Comparison of ENCODE assay signal across 28 cellular contexts in the genomic region with DNA sequence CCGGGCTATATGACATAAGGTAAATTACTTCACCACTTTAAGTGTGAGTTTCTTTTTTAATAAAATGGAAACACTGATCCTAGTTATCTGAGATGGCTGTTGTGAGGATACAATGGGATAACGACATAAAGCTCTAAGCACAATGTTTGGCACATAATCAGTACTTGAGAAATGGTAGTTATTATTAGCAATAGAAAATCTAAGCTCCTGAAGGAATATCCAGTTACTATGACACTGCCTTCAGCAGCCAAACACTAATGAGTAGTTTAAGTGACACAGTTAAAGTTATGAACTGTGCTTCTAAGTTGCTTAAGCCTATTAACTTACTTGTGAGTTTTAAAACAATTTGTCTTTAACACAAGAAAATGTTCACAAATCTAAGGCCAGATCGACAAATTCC.
A peak's percentile ranks its signal among the peaks of the same experiment; 100 is the strongest.
DNase-seq lines count a peak whose midpoint lies in the region; ATAC-seq, FAIRE-seq and TF ChIP-seq lines count a peak whose summit lies in the region.
"Had no signal": no experiment of that assay in that cellular context is flagged by ENCODE, and none has a peak within 500 bp of the region (broad histone marks: within the 10 kb centered on the region; RNA-seq: fewer than 3 reads in every experiment).

No MANE protein-coding gene starts in this region.

- H3K4me3 ChIP-seq in KMS-11 (IDR thresholded peaks at IDR 0.05; ENCODE audit: insufficient read depth, low read depth, low read length) (no peak overlapping the region), astrocyte (ENCODE audit: insufficient read depth, low read depth, low read length) (no peak overlapping the region), retinal pigment epithelial cell (ENCODE audit: low read length) (no peak overlapping the region)
- H3K4me3 ChIP-seq: GM23338, HAP-1, MG63, SK-N-MC had no signal

- no peaks in the 10 kb centered on the region for H3K9me3 ChIP-seq in astrocyte (ENCODE audit: insufficient read depth, low read depth, low read length)
- H3K9me3 ChIP-seq: BE2C, HAP-1, MG63 had no signal

- H3K27me3 ChIP-seq in KMS-11 (ENCODE audit: insufficient read depth, low read depth) (no peaks in the 10 kb centered on the region), astrocyte (ENCODE audit: insufficient read depth, low read length) (no peaks in the 10 kb centered on the region)
- H3K27me3 ChIP-seq: BE2C, MG63 had no signal

- H3K4me2 ChIP-seq in KMS-11: 0 out of 2 replicates have a peak overlapping the region, but pooled peaks have one; percentile 29
- H3K4me2 ChIP-seq in astrocyte (ENCODE audit: low read length): no peak overlapping the region
- H3K4me2 ChIP-seq: GM23338 had no signal

- H4K20me1 ChIP-seq in KMS-11 (ENCODE audit: insufficient read depth) (no peaks in the 10 kb centered on the region), astrocyte (ENCODE audit: insufficient read depth, low read length) (no peaks in the 10 kb centered on the region)

- no peak for TF ChIP-seq CTCF in KMS-11 (conservative IDR thresholded peaks at IDR 0.05; ENCODE audit: low read depth, low read length)
- no peak for TF ChIP-seq CTCF in astrocyte (IDR thresholded peaks at IDR 0.05; ENCODE audit: insufficient read depth, low read depth, low read length)
- no peak for TF ChIP-seq CTCF in endothelial cell (IDR thresholded peaks at IDR 0.05; ENCODE audit: unreplicated experiment)
- TF ChIP-seq CTCF in retinal pigment epithelial cell (conservative IDR thresholded peaks at IDR 0.05; ENCODE audit: low read depth, low read length): no peak

- H3K27ac ChIP-seq in KMS-11 (no peak overlapping the region), astrocyte (ENCODE audit: low read depth, low read length) (no peak overlapping the region)
- H3K27ac ChIP-seq: RWPE1, SK-N-MC had no signal

- H3K4me1 ChIP-seq in KMS-11 (ENCODE audit: low read depth, poor library complexity, severe bottlenecking) (peaks cover 21% of the 10 kb centered on the region), astrocyte (ENCODE audit: insufficient read depth, low read length) (no peaks in the 10 kb centered on the region)
- H3K4me1 ChIP-seq: BE2C had no signal

- H3K4me1 Mint-ChIP-seq in astrocyte (ENCODE audit: low read depth, unreplicated experiment) (peaks cover 38% of the 10 kb centered on the region), endothelial cell (ENCODE audit: unreplicated experiment) (peaks cover 17% of the 10 kb centered on the region)
- H3K4me1 Mint-ChIP-seq: CD14-positive monocyte; CD8-positive, alpha-beta memory T cell had no signal

- H3K36me3 Mint-ChIP-seq in astrocyte (ENCODE audit: low read depth, unreplicated experiment) (no peaks in the 10 kb centered on the region), endothelial cell (ENCODE audit: low read depth, unreplicated experiment) (peaks cover 18% of the 10 kb centered on the region)
- H3K36me3 Mint-ChIP-seq: CD14-positive monocyte had no signal

- ATAC-seq in GM21423 (IDR thresholded peaks at IDR 0.05; ENCODE audit: unreplicated experiment): no peak
- ATAC-seq: GM23338, Panc1 had no signal

- H3K79me2 ChIP-seq in KMS-11 (ENCODE audit: insufficient read depth, low read depth): no peaks in the 10 kb centered on the region
- H3K79me2 ChIP-seq in astrocyte (ENCODE audit: insufficient read depth, low read length): no peaks in the 10 kb centered on the region

- H3K4me3 Mint-ChIP-seq in astrocyte (ENCODE audit: unreplicated experiment) (no peak overlapping the region), endothelial cell (ENCODE audit: unreplicated experiment) (no peak overlapping the region)
- H3K4me3 Mint-ChIP-seq: CD14-positive monocyte; CD8-positive, alpha-beta memory T cell; GM23338 had no signal

- H3K27ac Mint-ChIP-seq in astrocyte (ENCODE audit: unreplicated experiment) (peak overlapping the region; percentile 88), endothelial cell (ENCODE audit: unreplicated experiment) (peak overlapping the region; percentile 58)
- H3K27ac Mint-ChIP-seq: CD14-positive monocyte; CD8-positive, alpha-beta memory T cell; GM23338 had no signal

- H3K9ac ChIP-seq in KMS-11 (no peak overlapping the region), astrocyte (ENCODE audit: low read length) (no peak overlapping the region)

- H3K27me3 Mint-ChIP-seq in astrocyte (ENCODE audit: low read depth, unreplicated experiment): no peaks in the 10 kb centered on the region
- H3K27me3 Mint-ChIP-seq in endothelial cell (ENCODE audit: unreplicated experiment): no peaks in the 10 kb centered on the region

- FAIRE-seq in astrocyte (lab: Jason Lieb, UNC): no peak
- FAIRE-seq: GM12892 had no signal

- H2AFZ ChIP-seq in KMS-11 (ENCODE audit: low read depth) (no peak overlapping the region), astrocyte (ENCODE audit: low read depth, low read length) (no peak overlapping the region)
- H2AFZ ChIP-seq: GM23338 had no signal

- no peaks in the 10 kb centered on the region for H3K36me3 ChIP-seq in KMS-11 (ENCODE audit: insufficient read depth)
- no peaks in the 10 kb centered on the region for H3K36me3 ChIP-seq in astrocyte (ENCODE audit: insufficient read depth, low read length)
- H3K36me3 ChIP-seq: BE2C, HAP-1, MG63 had no signal

- no peak for DNase-seq in astrocyte (ENCODE audit: low read depth)
- DNase-seq in endothelial cell (ENCODE audit: low spot score): no peak
- DNase-seq in retinal pigment epithelial cell (ENCODE audit: low read depth): peak; percentile 44
- DNase-seq in ecto neural progenitor cell (ENCODE audit: low spot score): no peak
- DNase-seq in effector CD4-positive, alpha-beta T cell: no peak
- no peak for DNase-seq in hepatic stellate cell (ENCODE audit: low spot score)
- DNase-seq: 8988T; ACHN; BE2C; CD8-positive, alpha-beta memory T cell; DMS153; DND-41; KBM-7; MG63; NCI-H2029; NCI-H2171; NCI-H226; NCI-H510A; SHP77 treated with DMSO at 0.1 percent for 48 hours had no signal

- H3K9me3 Mint-ChIP-seq in astrocyte (ENCODE audit: unreplicated experiment) (peaks cover 8% of the 10 kb centered on the region), endothelial cell (ENCODE audit: unreplicated experiment) (peaks cover 5% of the 10 kb centered on the region)
- H3K9me3 Mint-ChIP-seq: CD8-positive, alpha-beta memory T cell had no signal
